Comparison of ENCODE assay signal across 8 cellular contexts in genomic region chr6:152984387-152984872, GRCh38. TPM values are rescaled to one million over a fixed set of nuclear protein-coding genes. Genes with fewer than 3 reads are reported as not detected.
DNase-seq lines count a peak whose midpoint lies in the region; ATAC-seq and TF ChIP-seq lines count a peak whose summit lies in the region.

No MANE protein-coding gene starts in this region.

- peak overlapping the region; percentile 98 for H3K4me3 Mint-ChIP-seq in natural killer cell

- peaks cover 25 to 36% of the 10 kb centered on the region in 2 donors for H3K4me1 Mint-ChIP-seq in natural killer cell

- H3K36me3 ChIP-seq in Loucy (ENCODE audit: insufficient read depth, low read length): peaks cover 3% of the 10 kb centered on the region; the same call in 1 of the 2 replicates
- no peaks in the 10 kb centered on the region for H3K36me3 ChIP-seq in breast epithelium

- H3K4me3 ChIP-seq in Loucy (ENCODE audit: low read length, poor library complexity, severe bottlenecking) (peak overlapping the region; percentile 100), breast epithelium (peak overlapping the region; percentile 59 to 86 (median 65))

- TF ChIP-seq CTCF in Loucy (conservative IDR thresholded peaks at IDR 0.05; ENCODE audit: low read length): no peak
- no peak for TF ChIP-seq CTCF in breast epithelium (IDR thresholded peaks at IDR 0.05)
- no peak for TF ChIP-seq CTCF in natural killer cell (IDR thresholded peaks at IDR 0.05)

- H3F3A ChIP-seq in Loucy (ENCODE audit: low read depth): no peaks in the 10 kb centered on the region

- H3K36me3 Mint-ChIP-seq in natural killer cell: no peaks in the 10 kb centered on the region

- peaks cover 49% of the 10 kb centered on the region for H4K20me1 ChIP-seq in Loucy (ENCODE audit: insufficient read depth, low read length, poor library complexity, severe bottlenecking)

- H3K4me1 ChIP-seq in Loucy (ENCODE audit: insufficient read depth, low read length, poor library complexity, severe bottlenecking) (peaks cover 42% of the 10 kb centered on the region), breast epithelium (peaks cover 5 to 13% of the 10 kb centered on the region in 2 donors)

- intact Hi-C loops in breast epithelium (cut with DNase I; ENCODE audit: low total_unique reads) (no loop called here), natural killer cell (cut with micrococcal nuclease) (loop anchor here (10.0 kb wide), 1 partner anchor 1600 kb away; no protein-coding TSS in a partner anchor)

- H3K27ac Mint-ChIP-seq in natural killer cell: peak overlapping the region; percentile 97

- 0 out of 2 replicates have a peak overlapping the region, but pooled peaks have one; percentile 46 for H2AFZ ChIP-seq in Loucy (ENCODE audit: low read length)

- H3K9me3 ChIP-seq in Loucy (ENCODE audit: insufficient read depth, low read depth, low read length) (no peaks in the 10 kb centered on the region), breast epithelium (no peaks in the 10 kb centered on the region)

- H3K27ac ChIP-seq in breast epithelium: peak overlapping the region; percentile 85 to 95

- no peaks in the 10 kb centered on the region for H3K27me3 Mint-ChIP-seq in natural killer cell (ENCODE audit: low read depth in 2 of 2)

- TF ChIP-seq POLR2A in breast epithelium (IDR thresholded peaks at IDR 0.05): no peak

- H3K79me2 ChIP-seq in Loucy (ENCODE audit: insufficient read depth, low read length): peaks cover 72% of the 10 kb centered on the region

- H3K27me3 ChIP-seq in Loucy (ENCODE audit: insufficient read depth, low read length, poor library complexity, severe bottlenecking): peaks cover 3% of the 10 kb centered on the region
- no peaks in the 10 kb centered on the region for H3K27me3 ChIP-seq in breast epithelium

- no peaks in the 10 kb centered on the region for H3K9me2 ChIP-seq in Loucy (replicated peaks; ENCODE audit: low read depth, low read length)

- H3K4me2 ChIP-seq in Loucy (ENCODE audit: low read depth, low read length, poor library complexity, severe bottlenecking): peak overlapping the region; percentile 93

- H3K9ac ChIP-seq in Loucy (ENCODE audit: low read depth, low read length, poor library complexity, severe bottlenecking): peak overlapping the region; percentile 100

- DNase-seq in NCI-H524 (lab: John Stamatoyannopoulos, UW) (peak; percentile 4 to 35), NCI-H524 treated with DMSO at 0.1 percent for 48 hours (lab: John Stamatoyannopoulos, UW) (no peak), breast epithelium (ENCODE audit: low spot score in 2 of 2) (no peak), natural killer cell (no peak), COLO668 (lab: John Stamatoyannopoulos, UW; ENCODE audit: unreplicated experiment) (no peak), LoVo (ENCODE audit: low spot score) (no peak)

- ATAC-seq in GM21786 (IDR thresholded peaks at IDR 0.05; ENCODE audit: unreplicated experiment) (peak; percentile 28), natural killer cell (no peak)

- H3K9me3 Mint-ChIP-seq in natural killer cell: no peaks in the 10 kb centered on the region

RNA-seq across cellular contexts. Expression of gene FBXO5, which starts 1.6 kb away (rescaled TPM):
- total RNA-seq in breast epithelium: 1 to 10 TPM; 4.0 to 7.0 (median 4.3) TPM
- total RNA-seq in natural killer cell: 10 to 100 TPM in 1 of 3 donors, 1 to 10 TPM in 2; 5.9 to 11.2 (median 9.6) TPM

RNA-seq across cellular contexts. Expression of gene MTRF1L, which starts 18.1 kb away (rescaled TPM):
- total RNA-seq in breast epithelium (10 to 100 TPM; 13.1 to 19.8 (median 14.6) TPM), natural killer cell (10 to 100 TPM; 17.6 to 24.7 (median 21.6) TPM)

Comparison
In these comparisons a context has a peak if more than half of its experiments do, and no peak if none do; other contexts are left out.
1. DNase-seq: peak in NCI-H524 (2 of 2); none in NCI-H524 treated with DMSO at 0.1 percent for 48 hours (single experiment), breast epithelium (0 of 2), natural killer cell (single experiment), COLO668 (single experiment) and LoVo (single experiment).